Comparison of ENCODE assay signal across 2 cellular contexts in genomic region chr9:122217640-122218039, GRCh38.
TF ChIP-seq lines count a peak whose summit lies in the region.

No MANE protein-coding gene starts in this region.

TF ChIP-seq in GM23338, 12 proteins besides CTCF, POLR2A, EP300 and RAD21:
- TF ChIP-seq EZH2 (IDR thresholded peaks at IDR 0.05; ENCODE audit: low read depth, unreplicated experiment) (peak; percentile 75), ETS1 (IDR thresholded peaks at IDR 0.05) (no peak)

TF ChIP-seq in HepG2, 621 proteins besides CTCF, POLR2A, EP300 and RAD21:
- TF ChIP-seq FUBP1 (CRISPR knock-in tag; IDR thresholded peaks at IDR 0.05; ENCODE audit: borderline replicate concordance), result no peak
- no peak for TF ChIP-seq KLF12 (CRISPR knock-in tag; IDR thresholded peaks at IDR 0.05; ENCODE audit: borderline replicate concordance)
- TF ChIP-seq ZNF570 (CRISPR knock-in tag; IDR thresholded peaks at IDR 0.05; ENCODE audit: borderline replicate concordance), result no peak
- TF ChIP-seq ZNF674 (CRISPR knock-in tag; IDR thresholded peaks at IDR 0.05; ENCODE audit: low read depth), result no peak
- TF ChIP-seq ZFY (CRISPR knock-in tag; IDR thresholded peaks at IDR 0.05), result no peak
- TF ChIP-seq HNRNPUL1 (IDR thresholded peaks at IDR 0.05; ENCODE audit: low read depth, low read length), result no peak
- TF ChIP-seq ZNF256 (CRISPR knock-in tag; conservative IDR thresholded peaks at IDR 0.05), result no peak
- TF ChIP-seq SMARCE1 (IDR thresholded peaks at IDR 0.05; ENCODE audit: borderline replicate concordance), result no peak
- no peak for TF ChIP-seq MAFG (CRISPR knock-in tag; IDR thresholded peaks at IDR 0.05)
